Comparison of ENCODE assay signal across 9 cellular contexts in the genomic region with DNA sequence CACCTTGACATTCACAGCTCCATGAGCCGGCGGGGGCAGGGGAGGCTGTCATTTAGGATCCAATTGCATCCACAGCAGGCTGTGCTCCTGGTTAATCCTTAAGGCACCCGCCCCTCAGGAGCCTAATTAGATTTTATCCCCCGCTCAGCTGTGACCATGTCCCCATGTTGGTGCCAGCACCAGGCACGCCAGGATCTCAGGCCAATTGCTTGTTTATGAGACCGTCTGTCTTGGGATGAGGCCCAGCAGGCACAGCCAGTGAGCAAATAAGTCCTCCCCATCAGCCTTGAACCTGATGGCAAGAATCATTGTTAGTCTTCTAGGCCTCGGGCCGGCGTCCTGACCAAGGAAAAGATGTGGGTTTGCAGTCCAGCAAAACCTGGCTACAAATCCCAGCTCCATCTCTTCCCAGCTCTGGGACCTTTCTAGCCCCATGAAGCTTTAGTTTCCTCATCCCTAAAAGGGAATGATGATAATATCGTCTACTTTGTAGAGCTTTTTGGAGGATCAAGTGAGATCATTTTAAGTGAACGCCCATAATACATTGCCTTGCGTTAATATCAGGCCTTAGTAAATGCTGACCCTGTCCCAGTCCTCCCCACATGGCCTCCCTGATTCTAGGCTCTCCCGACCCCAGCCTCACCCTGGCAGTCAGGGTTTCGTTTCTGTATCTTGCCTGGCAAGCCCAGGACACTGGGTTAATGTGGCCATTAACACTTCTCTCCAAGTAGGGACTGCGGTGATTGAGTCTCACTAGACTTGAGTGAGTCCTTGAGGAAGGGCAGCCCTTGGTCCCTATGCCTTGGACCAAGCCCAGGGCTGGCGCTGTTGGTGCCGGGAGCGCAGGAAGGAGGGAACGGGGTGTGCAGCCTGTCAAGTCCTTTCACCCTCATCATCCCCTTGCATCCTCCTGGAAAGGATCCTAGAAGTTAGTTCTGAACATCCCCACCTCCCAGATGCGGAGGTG. TPM values are rescaled to one million over a fixed set of nuclear protein-coding genes. Genes with fewer than 3 reads are reported as not detected.
DNase-seq lines count a peak whose midpoint lies in the region; TF ChIP-seq lines count a peak whose summit lies in the region.
"Had no signal": no experiment of that assay in that cellular context is flagged by ENCODE, and none has a peak within 500 bp of the region (broad histone marks: within the 10 kb centered on the region; RNA-seq: fewer than 3 reads in every experiment).

No MANE protein-coding gene starts in this region.

- no peak for TF ChIP-seq POLR2A in adrenal gland (IDR thresholded peaks at IDR 0.05)

- intact Hi-C loops in adrenal gland (cut with DNase I), result loop anchor here (5.0 to 10.0 kb wide), 3 partner anchors 109 to 339 kb away; partner anchors contain the start of gene TSPAN18 (in 1 of the 2)

- CTCF ChIA-PET in HEK293 (lab: Yijun Ruan, JAX), result interaction anchor here (0.6 to 5.7 kb wide), 24 partner anchors 17 to 608 kb away, joined by 3 to 58 read pairs (median 4); no protein-coding TSS in a partner anchor

- DNase-seq in adrenal gland (peak; percentile 56 to 86 (median 76)), right atrium auricular region (ENCODE audit: low spot score) (no peak), ecto neural progenitor cell (ENCODE audit: low spot score) (no peak), SW480 (ENCODE audit: low spot score) (no peak), HK-2 (ENCODE audit: unreplicated experiment) (no peak), NCI-H2029 treated with DMSO at 0.1 percent for 48 hours (lab: John Stamatoyannopoulos, UW) (no peak)

- POLR2A ChIA-PET in HEK293 (lab: Yijun Ruan, JAX), result interaction anchor here (0.6 kb wide), 1 partner anchor 276 kb away, joined by 3 read pairs; no protein-coding TSS in a partner anchor

- WGBS in adrenal gland, 4 donors, result 42 to 64% (median 50%) methylated on average over 16 to 20 of the region's 20 CpGs

- H3K27ac ChIP-seq in HEK293 (ENCODE audit: extremely low read depth, low read depth, low read length) (no peak overlapping the region), adrenal gland (peak overlapping the region; percentile 18 to 78 (median 39)), right atrium auricular region (peak overlapping the region; percentile 82 to 85), rectal smooth muscle tissue (ENCODE audit: low read depth, low read length) (peak overlapping the region; percentile 82)
- H3K27ac ChIP-seq: BLaER1 treated with 17β-estradiol and CSF1 and Interleukin-3, amounts not matched to agents 10 nM and 100 nM had no signal

- H3K9me3 ChIP-seq in HEK293 (ENCODE audit: control insufficient read depth, insufficient read depth, low read depth, low read length), result no peaks in the 10 kb centered on the region
- H3K9me3 ChIP-seq in adrenal gland (replicated peaks in 1 of 3), result no peaks in the 10 kb centered on the region
- H3K9me3 ChIP-seq in right atrium auricular region, result no peaks in the 10 kb centered on the region

- no peak overlapping the region for H3K9ac ChIP-seq in rectal smooth muscle tissue (ENCODE audit: low read length)
- H3K9ac ChIP-seq: BLaER1 treated with 17β-estradiol and CSF1 and Interleukin-3, amounts not matched to agents 10 nM and 100 nM had no signal

- no peaks in the 10 kb centered on the region for H3K27me3 ChIP-seq in adrenal gland
- no peaks in the 10 kb centered on the region for H3K27me3 ChIP-seq in right atrium auricular region
- no peaks in the 10 kb centered on the region for H3K27me3 ChIP-seq in rectal smooth muscle tissue (ENCODE audit: control insufficient read depth, insufficient read depth, low read length)

- H3K36me3 ChIP-seq in HEK293 (ENCODE audit: control insufficient read depth in 2 of 2, insufficient read depth in 1 of 2, low read length in 2 of 2) (no peaks in the 10 kb centered on the region), adrenal gland (replicated peaks in 1 of 2) (no peaks in the 10 kb centered on the region), right atrium auricular region (peaks cover 4% of the 10 kb centered on the region), rectal smooth muscle tissue (ENCODE audit: control insufficient read depth, insufficient read depth, low read length) (no peaks in the 10 kb centered on the region)
- H3K36me3 ChIP-seq: BLaER1 treated with 17β-estradiol and CSF1 and Interleukin-3, amounts not matched to agents 10 nM and 100 nM had no signal

- TF ChIP-seq CTCF in HEK293 (tag by site-specific recombination; IDR thresholded peaks at IDR 0.05), result no peak
- TF ChIP-seq CTCF in adrenal gland (IDR thresholded peaks at IDR 0.05), result no peak
- no peak for TF ChIP-seq CTCF in right atrium auricular region (IDR thresholded peaks at IDR 0.05)

- H3K4me1 ChIP-seq in HEK293 (ENCODE audit: control insufficient read depth, insufficient read depth, low read length) (no peaks in the 10 kb centered on the region), adrenal gland (replicated peaks in 1 of 2) (peaks cover 3 to 18% of the 10 kb centered on the region in 2 donors), right atrium auricular region (peaks cover 0 to 32% of the 10 kb centered on the region in 2 donors), rectal smooth muscle tissue (ENCODE audit: control insufficient read depth, insufficient read depth, low read length) (peaks cover 14% of the 10 kb centered on the region)

- H3K4me3 ChIP-seq in HEK293 (ENCODE audit: low read depth, low read length) (no peak overlapping the region), adrenal gland (no peak overlapping the region), right atrium auricular region (no peak overlapping the region), rectal smooth muscle tissue (ENCODE audit: low read length) (peak overlapping the region; percentile 3)
- H3K4me3 ChIP-seq: BLaER1 treated with 17β-estradiol and CSF1 and Interleukin-3, amounts not matched to agents 10 nM and 100 nM had no signal

TF ChIP-seq in HEK293, 187 proteins besides CTCF, POLR2A, EP300 and RAD21:
- TF ChIP-seq, protein P1, sequence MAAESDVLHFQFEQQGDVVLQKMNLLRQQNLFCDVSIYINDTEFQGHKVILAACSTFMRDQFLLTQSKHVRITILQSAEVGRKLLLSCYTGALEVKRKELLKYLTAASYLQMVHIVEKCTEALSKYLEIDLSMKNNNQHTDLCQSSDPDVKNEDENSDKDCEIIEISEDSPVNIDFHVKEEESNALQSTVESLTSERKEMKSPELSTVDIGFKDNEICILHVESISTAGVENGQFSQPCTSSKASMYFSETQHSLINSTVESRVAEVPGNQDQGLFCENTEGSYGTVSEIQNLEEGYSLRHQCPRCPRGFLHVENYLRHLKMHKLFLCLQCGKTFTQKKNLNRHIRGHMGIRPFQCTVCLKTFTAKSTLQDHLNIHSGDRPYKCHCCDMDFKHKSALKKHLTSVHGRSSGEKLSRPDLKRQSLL (tag by site-specific recombination; IDR thresholded peaks at IDR 0.05), result no peak
- TF ChIP-seq ZIC2 (tag by site-specific recombination; IDR thresholded peaks at IDR 0.05) (peak; percentile 90), ZNF785 (tag by site-specific recombination; IDR thresholded peaks at IDR 0.05) (no peak)

RNA-seq across cellular contexts. Expression of gene TP53I11, which starts 57.1 kb away (rescaled TPM):
- total RNA-seq in adrenal gland (10 to 100 TPM; 28.3 to 55.7 (median 33.9) TPM), right atrium auricular region (10 to 100 TPM; 46.7 to 89.0 TPM)
- 10 to 100 TPM; 13.3 to 39.7 (median 14.7) TPM for polyA plus RNA-seq in adrenal gland

Comparison
In these comparisons a context has a peak if more than half of its experiments do, and no peak if none do; other contexts are left out.
1. DNase-seq: peak in adrenal gland (7 of 7); none in right atrium auricular region (single experiment), ecto neural progenitor cell (single experiment), SW480 (single experiment), HK-2 (single experiment) and NCI-H2029 treated with DMSO at 0.1 percent for 48 hours (single experiment).